ENCODE assay signal across 23 cellular contexts in the genomic region with DNA sequence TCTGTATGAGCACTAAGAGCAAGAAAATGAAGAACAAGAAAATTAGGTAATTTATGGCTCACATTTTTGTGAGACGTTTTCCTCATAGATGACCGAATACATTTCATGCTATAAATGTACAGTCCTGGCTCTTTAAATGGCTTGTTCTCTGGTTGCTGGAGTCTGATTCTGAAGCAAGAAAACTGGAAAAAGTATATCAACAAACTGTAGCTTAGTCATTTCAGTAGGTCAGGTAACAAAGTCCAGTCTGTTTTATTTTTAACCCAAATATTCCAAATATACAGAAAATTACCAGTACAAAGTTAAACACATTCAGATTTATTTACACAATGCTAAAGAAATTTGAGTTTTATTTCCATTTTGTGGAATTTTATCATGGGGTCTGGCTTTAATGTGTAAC. TPM values are rescaled to one million over a fixed set of nuclear protein-coding genes. Genes with fewer than 3 reads are reported as not detected.
"Had no signal": no experiment of that assay in that cellular context is flagged by ENCODE, and none has a peak within 500 bp of the region (broad histone marks: within the 10 kb centered on the region; RNA-seq: fewer than 3 reads in every experiment).

No MANE protein-coding gene starts in this region.

- H3K4me1 Mint-ChIP-seq: activated CD4-positive, alpha-beta T cell treated with anti-CD3 and anti-CD28 coated beads for 36 hours; activated naive CD8-positive, alpha-beta T cell treated with anti-CD3 and anti-CD28 coated beads, Interleukin-2, amount 10 ng/mL, durations not matched to agents 7 days and 5 days had no signal

- ATAC-seq: activated CD4-positive, alpha-beta T cell treated with anti-CD3 and anti-CD28 coated beads for 36 hours; body of pancreas; left ventricle myocardium superior; naive thymus-derived CD4-positive, alpha-beta T cell; sciatic nerve; upper lobe of right lung; WTC11 had no signal

- DNase-seq: activated CD4-positive, alpha-beta T cell treated with anti-CD3 and anti-CD28 coated beads for 36 hours; activated CD4-positive, alpha-beta T cell treated with anti-CD3 and anti-CD28 coated beads, Interleukin-2, amount 50 U/mL, for 48 hours; activated naive CD4-positive, alpha-beta T cell treated with Interleukin-2 at 50 U/mL for 16 hours; activated naive CD8-positive, alpha-beta T cell treated with anti-CD3 and anti-CD28 coated beads, Interleukin-2, amount 10 ng/mL, durations not matched to agents 7 days and 5 days; amygdala; body of pancreas; central memory CD4-positive, alpha-beta T cell; hippocampal formation; left ventricle myocardium superior; mesenchymal stem cell; naive thymus-derived CD4-positive, alpha-beta T cell; ovary; stimulated activated CD4-positive, alpha-beta T cell treated with anti-CD3 and anti-CD28 coated beads, Interleukin-4, amount 100 ng/mL, for 1 hour; stomach; upper lobe of right lung had no signal

- H3K27me3 ChIP-seq: body of pancreas, ovary, stomach, upper lobe of right lung had no signal

- H3K36me3 ChIP-seq: ovary had no signal

- H3K9me3 Mint-ChIP-seq: activated naive CD8-positive, alpha-beta T cell treated with anti-CD3 and anti-CD28 coated beads, Interleukin-2, amount 10 ng/mL, durations not matched to agents 7 days and 5 days; activated T-helper 2 cell treated with anti-CD3 and anti-CD28 coated beads, Interferon-gamma antibody, Interleukin-2, Interleukin-4, amounts not matched to agents 10 μg/mL and 5 μg/mL and 100 μg/mL, durations not matched to agents 14 hours and 24 hours and 36 hours; naive thymus-derived CD4-positive, alpha-beta T cell; T-helper 2 cell treated with Interferon-gamma antibody and Interleukin-4, amounts not matched to agents 5 μg/mL and 100 μg/mL, for 36 hours; WTC11 had no signal

- H3K4me1 ChIP-seq: body of pancreas had no signal

- H3K9me3 ChIP-seq: body of pancreas, ovary, stomach, thoracic aorta, upper lobe of right lung had no signal

- H3K4me3 Mint-ChIP-seq: activated CD4-positive, alpha-beta T cell treated with anti-CD3 and anti-CD28 coated beads for 36 hours; activated naive CD8-positive, alpha-beta T cell treated with anti-CD3 and anti-CD28 coated beads, Interleukin-2, amount 10 ng/mL, durations not matched to agents 7 days and 5 days; naive thymus-derived CD4-positive, alpha-beta T cell; T-helper 2 cell treated with Interferon-gamma antibody and Interleukin-4, amounts not matched to agents 5 μg/mL and 100 μg/mL, for 36 hours; WTC11 had no signal

- H3K27ac ChIP-seq: body of pancreas, ovary, stomach, thoracic aorta, upper lobe of right lung had no signal

- H3K36me3 Mint-ChIP-seq: activated naive CD8-positive, alpha-beta T cell treated with anti-CD3 and anti-CD28 coated beads, Interleukin-2, amount 10 ng/mL, durations not matched to agents 7 days and 5 days; naive thymus-derived CD4-positive, alpha-beta T cell had no signal

- H3K4me2 ChIP-seq: smooth muscle cell had no signal

- H3K27me3 Mint-ChIP-seq: activated CD4-positive, alpha-beta T cell treated with anti-CD3 and anti-CD28 coated beads for 36 hours; activated naive CD8-positive, alpha-beta T cell treated with anti-CD3 and anti-CD28 coated beads, Interleukin-2, amount 10 ng/mL, durations not matched to agents 7 days and 5 days had no signal

- H3K27ac Mint-ChIP-seq: activated CD4-positive, alpha-beta T cell treated with anti-CD3 and anti-CD28 coated beads for 36 hours; activated naive CD8-positive, alpha-beta T cell treated with anti-CD3 and anti-CD28 coated beads, Interleukin-2, amount 10 ng/mL, durations not matched to agents 7 days and 5 days; activated T-helper 2 cell treated with anti-CD3 and anti-CD28 coated beads, Interferon-gamma antibody, Interleukin-2, Interleukin-4, amounts not matched to agents 10 μg/mL and 5 μg/mL and 100 μg/mL, durations not matched to agents 14 hours and 24 hours and 36 hours; naive thymus-derived CD4-positive, alpha-beta T cell; T-helper 2 cell treated with Interferon-gamma antibody and Interleukin-4, amounts not matched to agents 5 μg/mL and 100 μg/mL, for 36 hours; WTC11 had no signal

- H3K4me3 ChIP-seq: body of pancreas, coronary artery, ovary, smooth muscle cell, stomach, thoracic aorta, upper lobe of right lung had no signal

RNA-seq across cellular contexts. Expression of gene MYBPHL, which starts 2.5 kb away (rescaled TPM):
- total RNA-seq: activated CD4-positive, alpha-beta T cell treated with anti-CD3 and anti-CD28 coated beads for 36 hours; activated naive CD8-positive, alpha-beta T cell treated with anti-CD3 and anti-CD28 coated beads, Interleukin-2, amount 10 ng/mL, durations not matched to agents 7 days and 5 days; activated T-helper 2 cell treated with anti-CD3 and anti-CD28 coated beads, Interferon-gamma antibody, Interleukin-2, Interleukin-4, amounts not matched to agents 10 μg/mL and 5 μg/mL and 100 μg/mL, durations not matched to agents 14 hours and 24 hours and 36 hours; body of pancreas; naive thymus-derived CD4-positive, alpha-beta T cell; pulmonary artery endothelial cell; smooth muscle cell; stomach had no signal
- polyA plus RNA-seq: naive thymus-derived CD4-positive, alpha-beta T cell; ovary; smooth muscle cell had no signal
